ENCODE assay signal across 11 cellular contexts in genomic region chr3:15262021-15262420, GRCh38.
"Had no signal": no experiment of that assay in that cellular context is flagged by ENCODE, and none has a peak within 500 bp of the region (broad histone marks: within the 10 kb centered on the region; RNA-seq: fewer than 3 reads in every experiment).

No MANE protein-coding gene starts in this region.

- H3K9me3 Mint-ChIP-seq: neural crest cell had no signal

- H3K4me3 Mint-ChIP-seq: neural crest cell had no signal

- H3K27me3 ChIP-seq: ascending aorta, colonic mucosa, pancreas, tibial artery had no signal

- H3K36me3 ChIP-seq: colonic mucosa had no signal

- H3K4me1 Mint-ChIP-seq: neural crest cell had no signal

- H3K27ac ChIP-seq: colonic mucosa, pancreas had no signal

- DNase-seq: activated CD4-positive, alpha-beta T cell treated with anti-CD3 and anti-CD28 coated beads, Interleukin-2, amount 50 U/mL, for 4 hours; activated CD4-positive, CD25-positive, alpha-beta regulatory T cell treated with anti-CD3 and anti-CD28 coated beads, Interleukin-2, amount 50 U/mL, for 72 hours; colonic mucosa; effector CD4-positive, alpha-beta T cell; foreskin melanocyte; head of caudate nucleus; pancreas had no signal

- H3K4me3 ChIP-seq: ascending aorta, colonic mucosa, pancreas, skin epidermis, tibial artery had no signal

- H3K4me1 ChIP-seq: ascending aorta, colonic mucosa had no signal

- H3K9me3 ChIP-seq: ascending aorta, colonic mucosa, pancreas, tibial artery had no signal
